8 cellular contexts compared by ENCODE assay signal in the genomic region with DNA sequence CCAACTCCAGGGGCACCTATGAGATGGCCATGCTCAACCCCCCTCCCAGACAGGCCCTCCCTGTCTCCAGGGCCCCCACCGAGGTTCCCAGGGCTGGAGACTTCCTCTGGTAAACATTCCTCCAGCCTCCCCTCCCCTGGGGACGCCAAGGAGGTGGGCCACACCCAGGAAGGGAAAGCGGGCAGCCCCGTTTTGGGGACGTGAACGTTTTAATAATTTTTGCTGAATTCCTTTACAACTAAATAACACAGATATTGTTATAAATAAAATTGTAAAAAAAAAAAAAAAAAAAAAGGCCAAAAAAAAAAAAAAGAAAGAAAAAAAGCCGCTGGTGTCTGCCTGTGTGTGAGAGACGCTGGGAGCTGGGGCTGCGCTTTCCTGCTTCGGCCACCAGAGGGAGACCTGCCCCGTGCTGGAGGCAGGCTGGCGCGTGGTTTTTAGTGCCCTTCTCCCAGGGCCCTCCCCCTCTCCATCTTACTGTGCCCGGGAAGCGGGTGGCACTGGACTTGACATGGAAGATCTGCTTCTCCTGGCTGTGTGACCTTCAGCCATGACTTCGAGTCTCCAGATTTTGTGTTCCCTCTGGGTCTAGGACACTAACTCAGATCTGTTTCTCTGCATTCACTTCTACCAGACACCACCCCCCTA. TPM values are rescaled to one million over a fixed set of nuclear protein-coding genes. Genes with fewer than 3 reads are reported as not detected.
A peak's percentile ranks its signal among the peaks of the same experiment; 100 is the strongest.
DNase-seq lines count a peak whose midpoint lies in the region; ATAC-seq and FAIRE-seq lines count a peak whose summit lies in the region.

No MANE protein-coding gene starts in this region.

- no peak overlapping the region for H3K4me2 ChIP-seq in mesendoderm (ENCODE audit: low read length)

- H3K27ac ChIP-seq in effector memory CD4-positive, alpha-beta T cell (ENCODE audit: insufficient read depth, low read length, poor library complexity, severe bottlenecking), result no peak overlapping the region
- no peak overlapping the region for H3K27ac ChIP-seq in mesendoderm (ENCODE audit: low read depth, low read length)

- no peak overlapping the region for H4K5ac ChIP-seq in mesendoderm (ENCODE audit: low read length)

- no peak overlapping the region for H3K23ac ChIP-seq in mesendoderm (ENCODE audit: low read length)

- H4K8ac ChIP-seq in mesendoderm (ENCODE audit: low read depth, low read length), result no peak overlapping the region

- ATAC-seq in HG03571 (IDR thresholded peaks at IDR 0.05; ENCODE audit: unreplicated experiment), result no peak

- DNase-seq in GM04503 (ENCODE audit: low read depth) (peak; percentile 35), HTR-8/SVneo (ENCODE audit: insufficient read length, low spot score) (peak; percentile 93), NOMO-1 (lab: John Stamatoyannopoulos, UW; ENCODE audit: unreplicated experiment in 2 of 2) (peak; percentile 45 to 48), mesendoderm (peak; percentile 82)
- DNase-seq in activated CD8-positive, alpha-beta memory T cell treated with anti-CD3 and anti-CD28 coated beads for 48 hours (ENCODE audit: low read depth in 2 of 3, low spot score in 2 of 3), result peak in 2 of 3 experiments; percentile 56 to 74
- peak; percentile 69 to 76 (median 74) for DNase-seq in effector memory CD4-positive, alpha-beta T cell
- DNase-seq in stimulated activated CD8-positive, alpha-beta memory T cell treated with anti-CD3 and anti-CD28 coated beads, Interleukin-4, amount 100 ng/mL, for 1 hour (ENCODE audit: low read depth in 2 of 2, low spot score in 1 of 2), result peak; percentile 69 to 71

- H3K79me1 ChIP-seq in mesendoderm (ENCODE audit: low read length), result no peaks in the 10 kb centered on the region

- H3K56ac ChIP-seq in mesendoderm (ENCODE audit: low read length), result no peak overlapping the region

- no peak overlapping the region for H2BK15ac ChIP-seq in mesendoderm (replicated peaks; ENCODE audit: low read depth)

- no peaks in the 10 kb centered on the region for H3K36me3 ChIP-seq in effector memory CD4-positive, alpha-beta T cell (ENCODE audit: control insufficient read depth, insufficient read depth, low read length)
- peaks cover 2% of the 10 kb centered on the region for H3K36me3 ChIP-seq in mesendoderm (ENCODE audit: control insufficient read depth, insufficient read depth, low read length)

- H3K79me2 ChIP-seq in mesendoderm (ENCODE audit: control insufficient read depth, insufficient read depth, low read length), result no peaks in the 10 kb centered on the region

- H3K9me3 ChIP-seq in effector memory CD4-positive, alpha-beta T cell (ENCODE audit: control insufficient read depth, low read length), result no peaks in the 10 kb centered on the region

- no peak overlapping the region for H3K9ac ChIP-seq in mesendoderm (ENCODE audit: low read length)

- H3K27me3 ChIP-seq in effector memory CD4-positive, alpha-beta T cell (replicated peaks; ENCODE audit: control insufficient read depth, insufficient read depth, low read length, poor library complexity, severe bottlenecking), result peaks cover 46% of the 10 kb centered on the region
- peaks cover 23% of the 10 kb centered on the region for H3K27me3 ChIP-seq in mesendoderm (ENCODE audit: insufficient read depth, low read length, poor library complexity)

- H3K4me1 ChIP-seq in effector memory CD4-positive, alpha-beta T cell (ENCODE audit: control insufficient read depth, insufficient read depth, low read length, poor library complexity, severe bottlenecking), result peaks cover 41% of the 10 kb centered on the region
- H3K4me1 ChIP-seq in mesendoderm (ENCODE audit: control insufficient read depth, low read depth, low read length), result no peaks in the 10 kb centered on the region

- no peak overlapping the region for H3K18ac ChIP-seq in mesendoderm (ENCODE audit: low read length)

- no peak overlapping the region for H2AK5ac ChIP-seq in mesendoderm (ENCODE audit: low read length)

- no CpG with 5 or more reads among the region's 16 CpGs for WGBS in mesendoderm (ENCODE audit: extremely low coverage, insufficient coverage, low lambda C conversion rate)

- H2BK120ac ChIP-seq in mesendoderm (ENCODE audit: low read depth, low read length), result no peak overlapping the region

- H3K4ac ChIP-seq in mesendoderm (ENCODE audit: low read depth, low read length), result no peak overlapping the region

- no peak overlapping the region for H2BK5ac ChIP-seq in mesendoderm (ENCODE audit: low read length)

- peak; percentile 4 for FAIRE-seq in HTR-8/SVneo (lab: Jason Lieb, UNC)

- H3K4me3 ChIP-seq in effector memory CD4-positive, alpha-beta T cell (ENCODE audit: insufficient read depth, low read depth, low read length, poor library complexity, severe bottlenecking), result no peak overlapping the region
- no peak overlapping the region for H3K4me3 ChIP-seq in mesendoderm (ENCODE audit: low read length)

RNA-seq across cellular contexts. Expression of gene NXPH4, which starts 3.4 kb away (rescaled TPM):
- 0.52 TPM for polyA plus RNA-seq in mesendoderm (2013, experiment 1 of 2)
- polyA plus RNA-seq in mesendoderm (2013, experiment 2 of 2), result 0.42 TPM

RNA-seq across cellular contexts. Expression of gene SHMT2, which starts 16.3 kb away (rescaled TPM):
- polyA plus RNA-seq in mesendoderm (2013, experiment 1 of 2), result 223 TPM
- 222 TPM for polyA plus RNA-seq in mesendoderm (2013, experiment 2 of 2)

RNA-seq across cellular contexts. Expression of gene STAC3, which starts 37.8 kb away (rescaled TPM):
- polyA plus RNA-seq in mesendoderm (2013, experiment 1 of 2), result 0.24 TPM
- polyA plus RNA-seq in mesendoderm (2013, experiment 2 of 2), result 0.42 TPM

Comparison
In these comparisons a context has a peak if more than half of its experiments do, and no peak if none do; other contexts are left out.
1. DNase-seq: peak in every context shown above with its lines; median percentile 93 in HTR-8/SVneo; 82 in mesendoderm; 74 in effector memory CD4-positive, alpha-beta T cell; 70 in stimulated activated CD8-positive, alpha-beta memory T cell treated with anti-CD3 and anti-CD28 coated beads, Interleukin-4, amount 100 ng/mL, for 1 hour; 65 in activated CD8-positive, alpha-beta memory T cell treated with anti-CD3 and anti-CD28 coated beads for 48 hours; 46 in NOMO-1; 35 in GM04503.